ENCODE assay signal across 18 cellular contexts in the genomic region with DNA sequence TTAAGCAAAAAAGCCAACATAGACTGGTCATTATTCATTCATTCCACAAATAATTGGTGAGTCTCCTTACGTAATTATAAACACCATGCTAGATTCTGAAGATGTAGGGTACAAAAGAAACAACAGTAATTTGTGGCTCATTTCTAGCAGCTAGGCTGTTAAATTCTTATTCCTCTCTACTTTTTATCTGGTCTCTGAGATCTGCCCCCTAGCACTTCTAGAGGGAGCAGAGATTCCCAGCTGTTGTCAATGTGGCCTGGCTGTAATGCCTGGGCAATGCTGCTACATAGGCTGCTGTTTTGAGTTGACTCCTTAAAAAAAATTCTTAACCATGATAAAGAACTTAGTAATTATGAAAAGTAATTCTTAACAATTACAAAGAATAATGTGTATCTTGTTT.
"Had no signal": no experiment of that assay in that cellular context is flagged by ENCODE, and none has a peak within 500 bp of the region (broad histone marks: within the 10 kb centered on the region; RNA-seq: fewer than 3 reads in every experiment).

No MANE protein-coding gene starts in this region.

- H3K36me3 ChIP-seq: MG63 had no signal

- H3K27me3 ChIP-seq: MG63 had no signal

- DNase-seq: KBM-7, MG63, NCI-H1092, NCI-H1436, NCI-H187, NCI-H2029, NCI-H2081 treated with DMSO at 0.1 percent for 48 hours, NCI-H2171, NCI-H226, NCI-H446, NCI-H510A, NCI-H524 treated with DMSO at 0.1 percent for 48 hours, NCI-H69, NCI-H774, Right ventricle myocardium superior, RPMI8226, SIG-M5 had no signal

- H3K9me3 ChIP-seq: MG63 had no signal

- H3K4me3 ChIP-seq: MG63 had no signal

- ATAC-seq: SK-N-SH treated with all-trans-retinoic acid at 6 μM for 48 hours had no signal
